In the genomic region with DNA sequence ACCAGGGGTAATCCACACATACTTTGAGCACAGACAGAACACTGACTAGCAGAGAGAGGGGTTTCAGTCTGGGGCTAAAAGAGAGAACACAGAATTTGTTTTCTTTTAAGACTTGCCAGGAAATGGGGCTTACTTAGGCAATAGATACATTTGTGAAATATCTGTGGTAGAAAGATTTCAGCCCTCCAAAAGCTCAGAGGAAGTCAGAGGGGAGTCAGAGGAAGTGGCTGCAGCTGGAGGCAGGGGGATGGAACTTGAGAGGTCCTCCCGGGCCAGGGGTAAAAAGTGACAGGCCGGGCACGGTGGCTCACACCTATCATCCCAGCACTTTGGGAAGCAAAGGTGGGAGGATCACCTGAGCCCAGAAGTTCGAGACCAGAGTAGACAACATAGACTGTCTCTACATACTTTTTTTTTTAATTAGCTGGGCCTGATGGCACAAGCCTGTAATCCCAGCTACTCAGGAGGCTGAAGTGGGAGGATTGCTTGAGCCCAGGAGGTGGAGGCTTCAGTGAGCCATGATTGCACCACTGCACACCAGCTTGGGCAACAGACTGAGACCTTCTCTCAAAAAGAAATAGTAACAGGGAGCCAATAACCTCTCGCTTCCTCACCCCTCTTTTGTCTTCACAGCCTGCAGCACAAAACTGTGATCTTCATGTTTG, we compare ENCODE assay signal across 9 cellular contexts. TPM values are rescaled to one million over a fixed set of nuclear protein-coding genes. Genes with fewer than 3 reads are reported as not detected.
DNase-seq lines count a peak whose midpoint lies in the region; ATAC-seq and TF ChIP-seq lines count a peak whose summit lies in the region.
"Had no signal": no experiment of that assay in that cellular context is flagged by ENCODE, and none has a peak within 500 bp of the region (broad histone marks: within the 10 kb centered on the region; RNA-seq: fewer than 3 reads in every experiment).

No MANE protein-coding gene starts in this region.

- intact Hi-C loops in sigmoid colon (cut with DNase I), result no loop called here

- peaks cover 44% of the 10 kb centered on the region for H3K36me3 ChIP-seq in effector memory CD4-positive, alpha-beta T cell (ENCODE audit: control insufficient read depth, insufficient read depth, low read length)
- peaks cover 0 to 50% (median 14%) of the 10 kb centered on the region in 4 donors for H3K36me3 ChIP-seq in sigmoid colon

- peak overlapping the region; percentile 96 for H3K27ac Mint-ChIP-seq in activated T-cell treated with anti-CD3 and anti-CD28 coated beads, Interleukin-2, amount 50 U/mL, for 24 hours
- peak overlapping the region; percentile 98 for H3K27ac Mint-ChIP-seq in stimulated activated naive CD8-positive, alpha-beta T cell treated with anti-CD3 and anti-CD28 coated beads, Interleukin-15, Interleukin-2, amounts not matched to agents 100 ng/mL and 50 ng/mL, for 24 hours

- H3K9me3 Mint-ChIP-seq in activated T-cell treated with anti-CD3 and anti-CD28 coated beads, Interleukin-2, amount 50 U/mL, for 24 hours, result no peaks in the 10 kb centered on the region
- no peaks in the 10 kb centered on the region for H3K9me3 Mint-ChIP-seq in stimulated activated naive CD8-positive, alpha-beta T cell treated with anti-CD3 and anti-CD28 coated beads, Interleukin-15, Interleukin-2, amounts not matched to agents 100 ng/mL and 50 ng/mL, for 24 hours

- no peaks in the 10 kb centered on the region for H3K9me3 ChIP-seq in effector memory CD4-positive, alpha-beta T cell (ENCODE audit: control insufficient read depth, low read length)
- H3K9me3 ChIP-seq in sigmoid colon, result no peaks in the 10 kb centered on the region

- no peaks in the 10 kb centered on the region for H3K27me3 Mint-ChIP-seq in activated T-cell treated with anti-CD3 and anti-CD28 coated beads, Interleukin-2, amount 50 U/mL, for 24 hours
- no peaks in the 10 kb centered on the region for H3K27me3 Mint-ChIP-seq in stimulated activated naive CD8-positive, alpha-beta T cell treated with anti-CD3 and anti-CD28 coated beads, Interleukin-15, Interleukin-2, amounts not matched to agents 100 ng/mL and 50 ng/mL, for 24 hours

- H3K36me3 Mint-ChIP-seq in activated T-cell treated with anti-CD3 and anti-CD28 coated beads, Interleukin-2, amount 50 U/mL, for 24 hours (ENCODE audit: low read depth), result peaks cover 92% of the 10 kb centered on the region
- H3K36me3 Mint-ChIP-seq in stimulated activated naive CD8-positive, alpha-beta T cell treated with anti-CD3 and anti-CD28 coated beads, Interleukin-15, Interleukin-2, amounts not matched to agents 100 ng/mL and 50 ng/mL, for 24 hours (ENCODE audit: low read depth), result peaks cover 78% of the 10 kb centered on the region

- H3K27ac ChIP-seq in effector memory CD4-positive, alpha-beta T cell (ENCODE audit: insufficient read depth, low read length, poor library complexity, severe bottlenecking), result peak overlapping the region; percentile 86
- peak overlapping the region in 1 of 4 donors; percentile 39 for H3K27ac ChIP-seq in sigmoid colon
- H3K27ac ChIP-seq: SK-N-MC had no signal

- peak overlapping the region; percentile 51 for H3K4me3 Mint-ChIP-seq in activated T-cell treated with anti-CD3 and anti-CD28 coated beads, Interleukin-2, amount 50 U/mL, for 24 hours
- H3K4me3 Mint-ChIP-seq in stimulated activated naive CD8-positive, alpha-beta T cell treated with anti-CD3 and anti-CD28 coated beads, Interleukin-15, Interleukin-2, amounts not matched to agents 100 ng/mL and 50 ng/mL, for 24 hours, result peak overlapping the region; percentile 34

- TF ChIP-seq EP300 in sigmoid colon (IDR thresholded peaks at IDR 0.05), result no peak

- no peak for ATAC-seq in HG03097 (IDR thresholded peaks at IDR 0.05; ENCODE audit: low FRiP score, unreplicated experiment)

- peak overlapping the region; percentile 65 for H3K4me3 ChIP-seq in NB4 (ENCODE audit: low read depth, low read length)
- H3K4me3 ChIP-seq in effector memory CD4-positive, alpha-beta T cell (ENCODE audit: insufficient read depth, low read depth, low read length, poor library complexity, severe bottlenecking), result no peak overlapping the region
- no peak overlapping the region for H3K4me3 ChIP-seq in sigmoid colon
- H3K4me3 ChIP-seq: SK-N-MC had no signal

- peaks cover 97% of the 10 kb centered on the region for H3K4me1 Mint-ChIP-seq in activated T-cell treated with anti-CD3 and anti-CD28 coated beads, Interleukin-2, amount 50 U/mL, for 24 hours (ENCODE audit: low read depth)
- peaks cover 94% of the 10 kb centered on the region for H3K4me1 Mint-ChIP-seq in stimulated activated naive CD8-positive, alpha-beta T cell treated with anti-CD3 and anti-CD28 coated beads, Interleukin-15, Interleukin-2, amounts not matched to agents 100 ng/mL and 50 ng/mL, for 24 hours (ENCODE audit: low read depth)

- peaks cover 75% of the 10 kb centered on the region for H3K4me1 ChIP-seq in effector memory CD4-positive, alpha-beta T cell (ENCODE audit: control insufficient read depth, insufficient read depth, low read length, poor library complexity, severe bottlenecking)
- no peaks in the 10 kb centered on the region for H3K4me1 ChIP-seq in sigmoid colon

- TF ChIP-seq POLR2A in NB4 (IDR thresholded peaks at IDR 0.05; ENCODE audit: extremely low read depth, insufficient read length) (no peak), sigmoid colon (IDR thresholded peaks at IDR 0.05) (no peak)

- TF ChIP-seq CTCF in NB4 (IDR thresholded peaks at IDR 0.05; ENCODE audit: low read depth, low read length), result no peak
- TF ChIP-seq CTCF in sigmoid colon (IDR thresholded peaks at IDR 0.05), result no peak

- peak; percentile 59 for DNase-seq in activated T-cell treated with anti-CD3 and anti-CD28 coated beads, Interleukin-2, amount 50 U/mL, for 24 hours
- DNase-seq in activated T-cell treated with anti-CD3 and anti-CD28 coated beads for 4 hours (no peak), NB4 (ENCODE audit: low read depth) (peak; percentile 98), sigmoid colon (no peak), cerebellar cortex (ENCODE audit: low spot score) (no peak)
- no peak for DNase-seq in effector memory CD4-positive, alpha-beta T cell

- no peaks in the 10 kb centered on the region for H3K27me3 ChIP-seq in effector memory CD4-positive, alpha-beta T cell (replicated peaks; ENCODE audit: control insufficient read depth, insufficient read depth, low read length, poor library complexity, severe bottlenecking)
- H3K27me3 ChIP-seq in sigmoid colon, result no peaks in the 10 kb centered on the region

- 38 to 87% methylated on average over 5 of the region's 5 CpGs for WGBS in sigmoid colon, 2 donors

RNA-seq across cellular contexts. Expression of a gene that starts 49.9 kb away (rescaled TPM):
- total RNA-seq in sigmoid colon, result 10 to 100 TPM in 3 of 4 donors, 1 to 10 TPM in 1; 9.5 to 37.7 (median 16.0) TPM
- polyA plus RNA-seq in sigmoid colon, result 100 to 1,000 TPM in 1 of 3 donors, 10 to 100 TPM in 2; 13.8 to 119 (median 24.0) TPM

RNA-seq across cellular contexts. Expression of a gene that starts 53.1 kb away (rescaled TPM):
- total RNA-seq in sigmoid colon, result 10 to 100 TPM; 22.9 to 59.9 (median 25.4) TPM
- polyA plus RNA-seq in sigmoid colon, result 10 to 100 TPM; 60.7 to 75.1 (median 66.6) TPM

Comparison
In these comparisons a context has a peak if more than half of its experiments do, and no peak if none do; other contexts are left out.
1. DNase-seq: peak in activated T-cell treated with anti-CD3 and anti-CD28 coated beads, Interleukin-2, amount 50 U/mL, for 24 hours (single experiment) and NB4 (single experiment); none in activated T-cell treated with anti-CD3 and anti-CD28 coated beads for 4 hours (single experiment), effector memory CD4-positive, alpha-beta T cell (0 of 3), sigmoid colon (single experiment) and cerebellar cortex (single experiment).